ENCODE assay signal across 29 cellular contexts in genomic region chr6:159910342-159910741, GRCh38.
"Had no signal": no experiment of that assay in that cellular context is flagged by ENCODE, and none has a peak within 500 bp of the region (broad histone marks: within the 10 kb centered on the region; RNA-seq: fewer than 3 reads in every experiment).

No MANE protein-coding gene starts in this region.

- H3K27ac ChIP-seq: ascending aorta, breast epithelium, esophagus muscularis mucosa, foreskin keratinocyte, gastrocnemius medialis, heart left ventricle had no signal

- H3K4me3 ChIP-seq: ascending aorta, breast epithelium, esophagus muscularis mucosa, gastrocnemius medialis, heart left ventricle had no signal

- H3K4me1 Mint-ChIP-seq: activated naive CD4-positive, alpha-beta T cell treated with anti-CD3 and anti-CD28 coated beads, Interleukin-2, amount 10 ng/mL, durations not matched to agents 7 days and 5 days; brain; central memory CD8-positive, alpha-beta T cell had no signal

- H3K36me3 Mint-ChIP-seq: activated CD4-positive, alpha-beta memory T cell treated with anti-CD3 and anti-CD28 coated beads for 36 hours; activated naive CD4-positive, alpha-beta T cell treated with anti-CD3 and anti-CD28 coated beads, Interleukin-2, amount 10 ng/mL, durations not matched to agents 7 days and 5 days; activated naive CD8-positive, alpha-beta T cell treated with anti-CD3 and anti-CD28 coated beads, Interleukin-2, amount 10 ng/mL, durations not matched to agents 7 days and 5 days; brain had no signal

- ATAC-seq: activated CD4-positive, alpha-beta T cell treated with anti-CD3 and anti-CD28 coated beads for 36 hours; activated CD8-positive, alpha-beta T cell treated with anti-CD3 and anti-CD28 coated beads, Interleukin-2, amount 10 ng/mL, durations not matched to agents 7 days and 5 days; activated naive CD4-positive, alpha-beta T cell treated with anti-CD3 and anti-CD28 coated beads, Interleukin-2, amount 50 U/mL, for 72 hours; activated T-cell treated with anti-CD3 and anti-CD28 coated beads, Interleukin-2, amount 50 U/mL, for 72 hours; effector memory CD8-positive, alpha-beta T cell; foreskin keratinocyte; gastrocnemius medialis; heart left ventricle; T-helper 17 cell had no signal

- H3K4me3 Mint-ChIP-seq: activated CD4-positive, alpha-beta memory T cell treated with anti-CD3 and anti-CD28 coated beads for 36 hours; activated CD4-positive, alpha-beta T cell treated with anti-CD3 and anti-CD28 coated beads for 36 hours; activated CD4-positive, alpha-beta T cell treated with anti-CD3 and anti-CD28 coated beads, Interleukin-2, amount 10 ng/mL, durations not matched to agents 24 days and 14 days; activated CD8-positive, alpha-beta T cell treated with anti-CD3 and anti-CD28 coated beads, Interleukin-2, amount 10 ng/mL, durations not matched to agents 7 days and 5 days; activated naive CD4-positive, alpha-beta T cell treated with anti-CD3 and anti-CD28 coated beads, Interleukin-2, amount 10 ng/mL, durations not matched to agents 7 days and 5 days; activated naive CD8-positive, alpha-beta T cell treated with anti-CD3 and anti-CD28 coated beads, Interleukin-2, amount 10 ng/mL, durations not matched to agents 7 days and 5 days; activated T-cell treated with anti-CD3 and anti-CD28 coated beads, Interleukin-2, amount 50 U/mL, for 72 hours; brain; central memory CD8-positive, alpha-beta T cell; effector memory CD8-positive, alpha-beta T cell; T-helper 17 cell had no signal

- DNase-seq: activated CD4-positive, alpha-beta memory T cell treated with anti-CD3 and anti-CD28 coated beads for 36 hours; activated CD4-positive, alpha-beta T cell treated with anti-CD3 and anti-CD28 coated beads for 36 hours; activated CD4-positive, alpha-beta T cell treated with anti-CD3 and anti-CD28 coated beads, Interleukin-2, amount 10 ng/mL, durations not matched to agents 24 days and 14 days; activated CD4-positive, CD25-positive, alpha-beta regulatory T cell; activated CD4-positive, CD25-positive, alpha-beta regulatory T cell treated with anti-CD3 and anti-CD28 coated beads, Interleukin-2, amount 50 U/mL, for 72 hours; activated CD8-positive, alpha-beta T cell treated with anti-CD3 and anti-CD28 coated beads, Interleukin-2, amount 10 ng/mL, durations not matched to agents 7 days and 5 days; activated gamma-delta T cell; activated naive CD4-positive, alpha-beta T cell; activated naive CD4-positive, alpha-beta T cell treated with anti-CD3 and anti-CD28 coated beads, Interleukin-2, amount 10 ng/mL, durations not matched to agents 7 days and 5 days; activated naive CD8-positive, alpha-beta T cell treated with anti-CD3 and anti-CD28 coated beads, Interleukin-2, amount 10 ng/mL, durations not matched to agents 7 days and 5 days; activated T-cell treated with anti-CD3 and anti-CD28 coated beads, Interleukin-2, amount 50 U/mL, for 1 hour; activated T-cell treated with anti-CD3 and anti-CD28 coated beads, Interleukin-2, amount 50 U/mL, for 72 hours; cortex of kidney; dermis blood vessel endothelial cell; effector CD4-positive, alpha-beta T cell; effector memory CD8-positive, alpha-beta T cell; erythroblast; foreskin keratinocyte; gastrocnemius medialis; glutamatergic neuron; heart left ventricle; T-helper 1 cell; T-helper 17 cell had no signal

- H3K9me3 Mint-ChIP-seq: activated CD4-positive, alpha-beta memory T cell treated with anti-CD3 and anti-CD28 coated beads for 36 hours; activated naive CD4-positive, alpha-beta T cell treated with anti-CD3 and anti-CD28 coated beads, Interleukin-2, amount 10 ng/mL, durations not matched to agents 7 days and 5 days; activated naive CD8-positive, alpha-beta T cell treated with anti-CD3 and anti-CD28 coated beads, Interleukin-2, amount 10 ng/mL, durations not matched to agents 7 days and 5 days; effector memory CD8-positive, alpha-beta T cell had no signal

- H3K27ac Mint-ChIP-seq: activated CD4-positive, alpha-beta memory T cell treated with anti-CD3 and anti-CD28 coated beads for 36 hours; activated CD4-positive, alpha-beta T cell treated with anti-CD3 and anti-CD28 coated beads for 36 hours; activated CD4-positive, alpha-beta T cell treated with anti-CD3 and anti-CD28 coated beads, Interleukin-2, amount 10 ng/mL, durations not matched to agents 24 days and 14 days; activated CD8-positive, alpha-beta T cell treated with anti-CD3 and anti-CD28 coated beads, Interleukin-2, amount 10 ng/mL, durations not matched to agents 7 days and 5 days; activated naive CD4-positive, alpha-beta T cell treated with anti-CD3 and anti-CD28 coated beads, Interleukin-2, amount 10 ng/mL, durations not matched to agents 7 days and 5 days; activated naive CD4-positive, alpha-beta T cell treated with anti-CD3 and anti-CD28 coated beads, Interleukin-2, amount 50 U/mL, for 72 hours; activated naive CD8-positive, alpha-beta T cell treated with anti-CD3 and anti-CD28 coated beads, Interleukin-2, amount 10 ng/mL, durations not matched to agents 7 days and 5 days; activated T-cell treated with anti-CD3 and anti-CD28 coated beads, Interleukin-2, amount 50 U/mL, for 72 hours; brain; effector memory CD8-positive, alpha-beta T cell; T-helper 17 cell had no signal
